In genomic region chr11:22192289-22192641, GRCh38 we compare ENCODE assay signal across 8 cellular contexts. TPM values are rescaled to one million over a fixed set of nuclear protein-coding genes. Genes with fewer than 3 reads are reported as not detected.
DNase-seq lines count a peak whose midpoint lies in the region; ATAC-seq and TF ChIP-seq lines count a peak whose summit lies in the region.

No MANE protein-coding gene starts in this region.

- no peak for ATAC-seq in effector memory CD8-positive, alpha-beta T cell (replicated peaks)
- ATAC-seq in naive B cell (ENCODE audit: low read depth in 2 of 2) (no peak), HG02870 (IDR thresholded peaks at IDR 0.05; ENCODE audit: unreplicated experiment) (no peak)

- peak; percentile 1 for DNase-seq in GM12865 (ENCODE audit: low read depth)
- no peak for DNase-seq in effector memory CD8-positive, alpha-beta T cell
- no peak for DNase-seq in naive B cell
- DNase-seq in NCI-H774 (lab: John Stamatoyannopoulos, UW): no peak
- DNase-seq in activated gamma-delta T cell treated with Interleukin-2 at 50 U/mL for 16 hours: no peak
- no peak for DNase-seq in stimulated activated naive CD4-positive, alpha-beta T cell (lab: John Stamatoyannopoulos, UW)

- peak overlapping the region; percentile 89 for H2AFZ ChIP-seq in KMS-11 (ENCODE audit: low read depth)

- peaks cover 3 to 5% of the 10 kb centered on the region in 2 donors for H3K9me3 Mint-ChIP-seq in effector memory CD8-positive, alpha-beta T cell
- peaks cover 0 to 5% (median 2%) of the 10 kb centered on the region in 7 donors for H3K9me3 Mint-ChIP-seq in naive B cell

- H3K4me3 ChIP-seq in GM12865 (ENCODE audit: low read depth, low read length) (peak overlapping the region; percentile 33), KMS-11 (IDR thresholded peaks at IDR 0.05; ENCODE audit: insufficient read depth, low read depth, low read length) (no peak overlapping the region)

- no peak for TF ChIP-seq CTCF in GM12865 (IDR thresholded peaks at IDR 0.05; ENCODE audit: insufficient read depth, low read depth, low read length, missing control alignments)
- peak; percentile 51 for TF ChIP-seq CTCF in KMS-11 (conservative IDR thresholded peaks at IDR 0.05; ENCODE audit: low read depth, low read length)

- H3K36me3 Mint-ChIP-seq in effector memory CD8-positive, alpha-beta T cell (ENCODE audit: insufficient read depth): peaks cover 4% of the 10 kb centered on the region
- peaks cover 0 to 3% of the 10 kb centered on the region in 2 donors for H3K36me3 Mint-ChIP-seq in naive B cell

- peak overlapping the region; percentile 10 to 71 for H3K4me3 Mint-ChIP-seq in effector memory CD8-positive, alpha-beta T cell
- peak overlapping the region; percentile 52 to 89 (median 80) for H3K4me3 Mint-ChIP-seq in naive B cell

- H3K4me1 Mint-ChIP-seq in effector memory CD8-positive, alpha-beta T cell (ENCODE audit: low read depth in 2 of 2): peaks cover 0 to 6% of the 10 kb centered on the region in 2 donors
- peaks cover 14 to 25% (median 20%) of the 10 kb centered on the region in 3 donors for H3K4me1 Mint-ChIP-seq in naive B cell

- peak overlapping the region; percentile 68 for H3K9ac ChIP-seq in KMS-11

- no peak overlapping the region for H3K27ac ChIP-seq in KMS-11

- H3K79me2 ChIP-seq in KMS-11 (ENCODE audit: insufficient read depth, low read depth): peaks cover 6% of the 10 kb centered on the region; the same call in 1 of the 2 replicates

- H3K4me2 ChIP-seq in KMS-11: peak overlapping the region; percentile 87

- H3K36me3 ChIP-seq in KMS-11 (ENCODE audit: insufficient read depth): no peaks in the 10 kb centered on the region

- H3K27me3 Mint-ChIP-seq in effector memory CD8-positive, alpha-beta T cell: peaks cover 11 to 33% of the 10 kb centered on the region in 2 donors
- peaks cover 29 to 40% (median 39%) of the 10 kb centered on the region in 3 donors for H3K27me3 Mint-ChIP-seq in naive B cell

- no peaks in the 10 kb centered on the region for H3K27me3 ChIP-seq in KMS-11 (ENCODE audit: insufficient read depth, low read depth)

- H3K4me1 ChIP-seq in KMS-11 (ENCODE audit: low read depth, poor library complexity, severe bottlenecking): peaks cover 49% of the 10 kb centered on the region

- no peak overlapping the region for H3K27ac Mint-ChIP-seq in effector memory CD8-positive, alpha-beta T cell
- no peak overlapping the region for H3K27ac Mint-ChIP-seq in naive B cell

- no peaks in the 10 kb centered on the region for H4K20me1 ChIP-seq in KMS-11 (ENCODE audit: insufficient read depth)

RNA-seq across cellular contexts. Expression of gene ANO5, which starts 0.6 kb away (rescaled TPM):
- under 1 TPM in 1 of 6 donors, not detected in 5; 0.29 TPM for polyA plus RNA-seq in naive B cell (ENCODE audit: low read depth in 6 of 6)
